Comparison of ENCODE assay signal across 18 cellular contexts in the genomic region with DNA sequence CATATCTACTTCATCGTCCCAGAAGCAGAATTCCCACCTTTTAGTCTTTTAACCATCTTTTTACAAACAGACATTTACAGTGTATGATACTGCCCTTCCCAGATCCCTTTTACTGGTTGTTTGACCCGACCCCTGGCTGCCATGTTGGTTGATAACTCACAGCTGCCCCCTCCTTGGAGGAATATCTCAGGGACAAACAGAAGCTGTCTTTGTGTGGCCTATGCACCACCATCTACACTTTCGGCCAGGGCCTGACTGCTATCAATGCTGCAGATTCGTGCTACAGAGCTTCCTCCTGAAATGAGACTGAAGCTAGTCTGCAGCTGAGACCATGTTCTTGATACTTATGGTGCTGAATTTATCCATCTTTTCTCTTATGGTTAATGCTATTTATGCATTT. TPM values are rescaled to one million over a fixed set of nuclear protein-coding genes. Genes with fewer than 3 reads are reported as not detected.
DNase-seq lines count a peak whose midpoint lies in the region; ATAC-seq and TF ChIP-seq lines count a peak whose summit lies in the region.
"Had no signal": no experiment of that assay in that cellular context is flagged by ENCODE, and none has a peak within 500 bp of the region (broad histone marks: within the 10 kb centered on the region; RNA-seq: fewer than 3 reads in every experiment).

No MANE protein-coding gene starts in this region.

- no CpG with 5 or more reads among the region's 4 CpGs for WGBS in neuronal stem cell (ENCODE audit: extremely low coverage in 2 of 2, insufficient read length in 2 of 2, insufficient replicate concordance in 1 of 2), 2 donors

- H3K4me3 ChIP-seq in Panc1 (ENCODE audit: low read depth in 2 of 2, low read length in 2 of 2) (peak overlapping the region; percentile 30 to 56), fibroblast of villous mesenchyme (ENCODE audit: low read depth, low read length) (peak overlapping the region; percentile 35), neuronal stem cell (ENCODE audit: low read length in 2 of 2) (no peak overlapping the region), HAP-1 (no peak overlapping the region)
- H3K4me3 ChIP-seq: prostate gland had no signal

- H3K9me3 ChIP-seq in Panc1 (ENCODE audit: control insufficient read depth, insufficient read depth, low read depth, low read length) (no peaks in the 10 kb centered on the region), neuronal stem cell (replicated peaks in 1 of 2; ENCODE audit: control insufficient read depth in 2 of 2, insufficient read depth in 1 of 2, low read depth in 1 of 2, low read length in 2 of 2) (no peaks in the 10 kb centered on the region), HAP-1 (no peaks in the 10 kb centered on the region; the same call in 1 of the 2 replicates)
- H3K9me3 ChIP-seq: prostate gland had no signal

- no peak overlapping the region for H3K23ac ChIP-seq in neuronal stem cell (ENCODE audit: low read depth, low read length, poor library complexity)

- intact Hi-C loops in Panc1 (cut with micrococcal nuclease; ENCODE audit: unreplicated experiment): no loop called here

- no peak overlapping the region for H2BK5ac ChIP-seq in neuronal stem cell (ENCODE audit: low read length)

- POLR2A ChIA-PET in Panc1 (lab: Charles Lee): no interaction called here

- H3K27ac ChIP-seq in Panc1 (ENCODE audit: low read length) (peak overlapping the region; percentile 0; the same call in 1 of the 2 replicates), neuronal stem cell (replicated peaks; ENCODE audit: low read length) (no peak overlapping the region)
- H3K27ac ChIP-seq: prostate gland had no signal

- no TSS peak for BruUV-seq in Panc1 (replicated peaks; lab: Mats Ljungman, UMichigan)

- peak; percentile 62 for DNase-seq in HuH-7 (ENCODE audit: low spot score)
- DNase-seq in Panc1 (ENCODE audit: low read depth, low spot score): no peak
- peak; percentile 59 for DNase-seq in fibroblast of villous mesenchyme (ENCODE audit: low read depth)
- DNase-seq in neuronal stem cell (ENCODE audit: low spot score): no peak
- DNase-seq in T-helper 2 cell: no peak
- DNase-seq in HAP-1 (ENCODE audit: low spot score in 2 of 2): no peak
- DNase-seq in NCI-H2029 (lab: John Stamatoyannopoulos, UW): no peak
- DNase-seq: activated CD4-positive, alpha-beta T cell treated with anti-CD3 and anti-CD28 coated beads for 4 hours; activated T-cell treated with anti-CD3 and anti-CD28 coated beads, Interleukin-2, amount 50 U/mL, for 48 hours; DMS79 treated with DMSO at 0.1 percent for 48 hours; glutamatergic neuron; NCI-H510A had no signal

- ATAC-seq in Panc1: peak; percentile 84
- ATAC-seq in GM19463 (IDR thresholded peaks at IDR 0.05; ENCODE audit: unreplicated experiment): no peak

- H3K4me2 ChIP-seq in neuronal stem cell (ENCODE audit: insufficient read depth, low read length, poor library complexity, severe bottlenecking): no peak overlapping the region

- H3K79me1 ChIP-seq in neuronal stem cell (ENCODE audit: low read depth, low read length): no peaks in the 10 kb centered on the region

- no peak overlapping the region for H4K91ac ChIP-seq in neuronal stem cell (ENCODE audit: low read depth, low read length, poor library complexity)

- CTCF ChIA-PET in Panc1 (lab: Charles Lee): interaction anchor here (0.6 kb wide), 1 partner anchor 1142 kb away, joined by 5 read pairs; no protein-coding TSS in a partner anchor

- H2BK15ac ChIP-seq in neuronal stem cell (ENCODE audit: low read length): no peak overlapping the region

- H3K36me3 ChIP-seq in Panc1 (ENCODE audit: control insufficient read depth, insufficient read depth, low read length): no peaks in the 10 kb centered on the region
- no peaks in the 10 kb centered on the region for H3K36me3 ChIP-seq in neuronal stem cell (replicated peaks in 1 of 2; ENCODE audit: control insufficient read depth in 2 of 2, insufficient read depth in 2 of 2, low read length in 2 of 2)
- H3K36me3 ChIP-seq in HAP-1 (replicated peaks): no peaks in the 10 kb centered on the region
- H3K36me3 ChIP-seq: prostate gland had no signal

- no peak overlapping the region for H3K18ac ChIP-seq in neuronal stem cell (ENCODE audit: low read length)

- H2AK5ac ChIP-seq in neuronal stem cell (ENCODE audit: low read depth, low read length): no peak overlapping the region

- no peak overlapping the region for H3K4ac ChIP-seq in neuronal stem cell (ENCODE audit: low read length)

- no peak overlapping the region for H3K14ac ChIP-seq in neuronal stem cell (ENCODE audit: low read length)

- H2BK12ac ChIP-seq in neuronal stem cell (ENCODE audit: low read length): no peak overlapping the region

- H3K27me3 ChIP-seq in Panc1 (ENCODE audit: control insufficient read depth, insufficient read depth, low read length) (no peaks in the 10 kb centered on the region), neuronal stem cell (ENCODE audit: control insufficient read depth in 3 of 3, insufficient read depth in 3 of 3, low read depth in 1 of 3, low read length in 3 of 3) (peaks cover 0 to 5% (median 0%) of the 10 kb centered on the region in 3 experiments), HAP-1 (ENCODE audit: low read depth) (no peaks in the 10 kb centered on the region)

- no peak overlapping the region for H2BK120ac ChIP-seq in neuronal stem cell (ENCODE audit: low read depth, low read length)

- no peak overlapping the region for H4K8ac ChIP-seq in neuronal stem cell (ENCODE audit: low read depth, low read length)

- H3K4me1 ChIP-seq in Panc1 (ENCODE audit: control insufficient read depth, insufficient read depth, low read length): no peaks in the 10 kb centered on the region
- no peaks in the 10 kb centered on the region for H3K4me1 ChIP-seq in neuronal stem cell (ENCODE audit: control insufficient read depth in 2 of 2, insufficient read depth in 1 of 2, low read depth in 1 of 2, low read length in 2 of 2)
- H3K4me1 ChIP-seq in HAP-1: no peaks in the 10 kb centered on the region; the same call in 1 of the 2 replicates
- H3K4me1 ChIP-seq: prostate gland had no signal

- no peak overlapping the region for H3K9ac ChIP-seq in neuronal stem cell (ENCODE audit: low read depth, low read length, poor library complexity)

- TF ChIP-seq CTCF in Panc1 (IDR thresholded peaks at IDR 0.05): no peak
- no peak for TF ChIP-seq CTCF in fibroblast of villous mesenchyme (IDR thresholded peaks at IDR 0.05; ENCODE audit: insufficient read depth, low read depth, low read length)

- H2AFZ ChIP-seq in neuronal stem cell (ENCODE audit: low read length): peak overlapping the region; percentile 56

- in situ Hi-C loops in Panc1 (cut with HindIII; ENCODE audit: low pct_unique_long_range_greater_than_20kb, low sequenced_read_pairs) (no loop called here), HAP-1 (cut with MboI; ENCODE audit: low sequenced_read_pairs) (loop anchor here (25.0 kb wide), 1 partner anchor 710 kb away; no protein-coding TSS in a partner anchor)

RNA-seq across cellular contexts. Expression of gene POLQ, which starts 6.6 kb away (rescaled TPM):
- 11.9 TPM for total RNA-seq in Panc1 (2021; ENCODE audit: unreplicated experiment)
- 3.2 TPM for polyA plus RNA-seq in Panc1 (2012; ENCODE audit: insufficient read length)
- 6.4 and 6.9 TPM in 2 replicates for total RNA-seq in fibroblast of villous mesenchyme
- 4.3 TPM for polyA plus RNA-seq in neuronal stem cell (2013, experiment 1 of 2)
- 4.4 TPM for polyA plus RNA-seq in neuronal stem cell (2013, experiment 2 of 2)

RNA-seq across cellular contexts. Expression of gene ARGFX, which starts 15.4 kb away (rescaled TPM):
- total RNA-seq in Panc1 (2021; ENCODE audit: unreplicated experiment) (not detected), fibroblast of villous mesenchyme (not detected in 2 replicates)
- not detected for polyA plus RNA-seq in Panc1 (2012; ENCODE audit: insufficient read length)
- not detected for polyA plus RNA-seq in neuronal stem cell (2013, experiment 1 of 2)
- polyA plus RNA-seq in neuronal stem cell (2013, experiment 2 of 2): not detected
- total RNA-seq: cerebellum; prostate gland; T-helper 1 cell treated with Interleukin-12 subunit alpha and Interleukin-12 subunit beta and Interleukin-4 antibody, amounts not matched to agents 30 ng/mL and 1 ng/mL, for 36 hours had no signal
- polyA plus RNA-seq: CD14-positive monocyte, keratinocyte had no signal

RNA-seq across cellular contexts. Expression of gene FBXO40, which starts 40.8 kb away (rescaled TPM):
- total RNA-seq in Panc1 (2021; ENCODE audit: unreplicated experiment) (not detected), fibroblast of villous mesenchyme (under 0.01 TPM in 1 of 2 replicates, not detected in the other)
- polyA plus RNA-seq in Panc1 (2012; ENCODE audit: insufficient read length): not detected
- not detected for polyA plus RNA-seq in neuronal stem cell (2013, experiment 1 of 2)
- polyA plus RNA-seq in neuronal stem cell (2013, experiment 2 of 2): not detected
- total RNA-seq: cerebellum; T-helper 1 cell treated with Interleukin-12 subunit alpha and Interleukin-12 subunit beta and Interleukin-4 antibody, amounts not matched to agents 30 ng/mL and 1 ng/mL, for 36 hours had no signal
- polyA plus RNA-seq: CD14-positive monocyte, keratinocyte had no signal

Comparison
In these comparisons a context has a peak if more than half of its experiments do, and no peak if none do; other contexts are left out.
1. DNase-seq: peak in HuH-7 (single experiment) and fibroblast of villous mesenchyme (single experiment); none in Panc1 (single experiment), neuronal stem cell (single experiment), T-helper 2 cell (0 of 5), HAP-1 (0 of 2) and NCI-H2029 (single experiment).
2. H3K4me3 ChIP-seq: peak in Panc1 (2 of 2) and fibroblast of villous mesenchyme (single experiment); none in neuronal stem cell (0 of 2) and HAP-1 (single experiment).